21 cellular contexts compared by ENCODE assay signal in the genomic region with DNA sequence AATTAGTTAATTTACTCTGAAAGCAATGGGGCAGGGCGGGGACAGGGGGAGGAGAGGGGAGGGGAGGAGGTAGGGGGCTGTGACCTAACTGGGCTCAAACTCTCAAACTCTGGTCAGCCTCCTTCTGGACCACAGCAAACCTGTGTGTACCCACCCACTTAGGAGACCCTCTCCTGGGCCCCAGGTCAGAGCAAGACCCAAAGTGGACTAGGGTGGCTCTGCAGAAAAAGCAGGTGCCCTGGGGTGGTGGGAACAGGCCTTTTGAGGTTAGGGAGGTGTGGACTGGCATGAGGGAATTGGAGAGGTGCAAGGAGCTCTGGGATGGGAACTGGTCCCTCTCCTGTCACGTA. TPM values are rescaled to one million over a fixed set of nuclear protein-coding genes. Genes with fewer than 3 reads are reported as not detected.
DNase-seq lines count a peak whose midpoint lies in the region; ATAC-seq, FAIRE-seq and TF ChIP-seq lines count a peak whose summit lies in the region.
"Had no signal": no experiment of that assay in that cellular context is flagged by ENCODE, and none has a peak within 500 bp of the region (broad histone marks: within the 10 kb centered on the region; RNA-seq: fewer than 3 reads in every experiment).

No MANE protein-coding gene starts in this region.

- no peak overlapping the region for H3K23ac ChIP-seq in mesendoderm (ENCODE audit: low read length)

- H2AK5ac ChIP-seq in mesendoderm (ENCODE audit: low read length): no peak overlapping the region

- 29% methylated on average over 2 of the region's 2 CpGs for WGBS in GM12878 (ENCODE audit: insufficient coverage, insufficient replicate concordance, low lambda C conversion rate, missing lambda C conversion rate)
- no CpG with 5 or more reads among the region's 2 CpGs for WGBS in mesendoderm (ENCODE audit: extremely low coverage, insufficient coverage, low lambda C conversion rate)

- no peak overlapping the region; the same call in 1 of the 2 replicates for H2AFZ ChIP-seq in GM12878 (ENCODE audit: control insufficient read depth, low read depth, low read length)

- H3K36me3 ChIP-seq in BLaER1: no peaks in the 10 kb centered on the region
- no peaks in the 10 kb centered on the region for H3K36me3 ChIP-seq in HUES48 (ENCODE audit: control insufficient read depth, insufficient read depth, low read length)
- no peaks in the 10 kb centered on the region for H3K36me3 ChIP-seq in GM12878 (ENCODE audit: control insufficient read depth in 2 of 2, insufficient read depth in 2 of 2, low read length in 1 of 2)
- H3K36me3 ChIP-seq in mesendoderm (ENCODE audit: control insufficient read depth, insufficient read depth, low read length): no peaks in the 10 kb centered on the region
- H3K36me3 ChIP-seq: WERI-Rb-1 had no signal

- no peak overlapping the region for H2BK120ac ChIP-seq in mesendoderm (ENCODE audit: low read depth, low read length)

- TF ChIP-seq CTCF in GM12878 (IDR thresholded peaks at IDR 0.05 in 2 of 3, conservative IDR thresholded peaks at IDR 0.05 in 1 of 3; ENCODE audit: control insufficient read depth in 2 of 3, extremely low read depth in 1 of 3, insufficient read depth in 1 of 3, low read depth in 3 of 3, low read length in 3 of 3): no peak

- BruUV-seq in GM12878 (replicated peaks; lab: Mats Ljungman, UMichigan): no TSS peak

- DNase-seq in GM12878 (ENCODE audit: low read depth, low spot score): no peak
- DNase-seq in mesendoderm: no peak
- DNase-seq in NCI-H128 (lab: John Stamatoyannopoulos, UW; ENCODE audit: unreplicated experiment): no peak
- DNase-seq in frontal cortex (ENCODE audit: low spot score in 2 of 2): no peak
- no peak for DNase-seq in NCI-H2029 treated with DMSO at 0.1 percent for 48 hours (lab: John Stamatoyannopoulos, UW)
- DNase-seq: activated CD4-positive, alpha-beta memory T cell treated with anti-CD3 and anti-CD28 coated beads, Interleukin-2, amount 10 ng/mL, durations not matched to agents 7 days and 5 days; activated T-cell treated with anti-CD3 and anti-CD28 coated beads, Interleukin-2, amount 50 U/mL, for 4 hours; cerebellar nuclear complex; DMS 273 treated with DMSO at 0.1 percent for 48 hours; foreskin melanocyte; natural killer cell; NCI-H1105 treated with DMSO at 0.1 percent for 48 hours; NCI-H2171 treated with DMSO at 0.1 percent for 48 hours; NCI-H774; T-helper 1 cell; WERI-Rb-1 had no signal

- H3K4ac ChIP-seq in mesendoderm (ENCODE audit: low read depth, low read length): no peak overlapping the region

- no peak overlapping the region for H3K56ac ChIP-seq in mesendoderm (ENCODE audit: low read length)

- no peak overlapping the region for H3K9ac ChIP-seq in BLaER1
- no peak overlapping the region for H3K9ac ChIP-seq in HUES48 (ENCODE audit: low read depth, low read length)
- no peak overlapping the region for H3K9ac ChIP-seq in GM12878 (ENCODE audit: control insufficient read depth, insufficient read depth, low read length)
- H3K9ac ChIP-seq in mesendoderm (ENCODE audit: low read length): peak overlapping the region; percentile 34
- H3K9ac ChIP-seq: KMS-11 had no signal

- no peak overlapping the region for H2BK5ac ChIP-seq in mesendoderm (ENCODE audit: low read length)

- CTCF ChIA-PET in GM12878 (lab: Yijun Ruan, JAX): interaction anchor here (0.7 to 12.9 kb wide), 16 partner anchors 9 to 468 kb away, joined by 3 to 264 read pairs (median 9); a partner anchor contains a TSS

- no peak for TF ChIP-seq POLR2A in GM12878 (IDR thresholded peaks at IDR 0.05; ENCODE audit: low read depth, low read length)

- no peak for TF ChIP-seq RAD21 in GM12878 (IDR thresholded peaks at IDR 0.05; ENCODE audit: insufficient read depth, low read depth, low read length)

- H3K4me3 ChIP-seq in BLaER1 (no peak overlapping the region), HUES48 (ENCODE audit: low read depth, low read length) (0 out of 2 replicates have a peak overlapping the region, but pooled peaks have one; percentile 36), GM12878 (no peak overlapping the region), mesendoderm (ENCODE audit: low read length) (no peak overlapping the region)

- H3K4me1 ChIP-seq in BLaER1 (peaks cover 92% of the 10 kb centered on the region), HUES48 (ENCODE audit: control insufficient read depth, insufficient read depth, low read length) (peaks cover 28% of the 10 kb centered on the region), GM12878 (ENCODE audit: control insufficient read depth, insufficient read depth, low read length) (peaks cover 60% of the 10 kb centered on the region), mesendoderm (ENCODE audit: control insufficient read depth, low read depth, low read length) (peaks cover 4% of the 10 kb centered on the region)

- no peak overlapping the region for H2BK15ac ChIP-seq in mesendoderm (replicated peaks; ENCODE audit: low read depth)

- H3K79me2 ChIP-seq in GM12878 (ENCODE audit: control insufficient read depth, insufficient read depth, low read length) (peaks cover 13% of the 10 kb centered on the region), mesendoderm (ENCODE audit: control insufficient read depth, insufficient read depth, low read length) (no peaks in the 10 kb centered on the region)

- RAD21 ChIA-PET in GM12878 (lab: Charles Lee; ENCODE audit: unreplicated experiment): interaction anchor here (0.7 to 11.0 kb wide), 9 partner anchors 9 to 355 kb away, joined by 3 to 179 read pairs (median 6); a partner anchor contains a TSS

- H4K8ac ChIP-seq in mesendoderm (ENCODE audit: low read depth, low read length): no peak overlapping the region

- SMC1A ChIA-PET in GM12878 (lab: Charles Lee; ENCODE audit: uncharacterized antibody, unreplicated experiment): interaction anchor here (0.5 to 5.5 kb wide), 9 partner anchors 14 to 446 kb away, joined by 3 to 50 read pairs (median 6); a partner anchor contains a TSS

- POLR2A ChIA-PET in GM12878 (lab: Charles Lee): interaction anchor here (0.6 to 11.0 kb wide), 9 partner anchors 9 to 447 kb away, joined by 3 to 97 read pairs (median 5); a partner anchor contains a TSS

- H3K27me3 ChIP-seq in BLaER1 (no peaks in the 10 kb centered on the region), HUES48 (ENCODE audit: control insufficient read depth, insufficient read depth, low read length) (no peaks in the 10 kb centered on the region), GM12878 (replicated peaks in 1 of 2; ENCODE audit: control insufficient read depth in 2 of 2, insufficient read depth in 2 of 2, low read length in 1 of 2) (no peaks in the 10 kb centered on the region), mesendoderm (ENCODE audit: insufficient read depth, low read length, poor library complexity) (no peaks in the 10 kb centered on the region)

- H3K18ac ChIP-seq in mesendoderm (ENCODE audit: low read length): no peak overlapping the region

- no peak for ATAC-seq in GM12878
- no peak for ATAC-seq in GM21576 (IDR thresholded peaks at IDR 0.05; ENCODE audit: unreplicated experiment)
- ATAC-seq: activated T-cell treated with anti-CD3 and anti-CD28 coated beads, Interleukin-2, amount 50 U/mL, for 4 hours; natural killer cell had no signal

- TF ChIP-seq EP300 in GM12878 (IDR thresholded peaks at IDR 0.05; ENCODE audit: borderline replicate concordance in 1 of 2, control insufficient read depth in 1 of 2, low read depth in 2 of 2, low read length in 2 of 2): no peak

- in situ Hi-C loops in GM12878 (cut with MboI): loop anchor here (5.0 kb wide), 2 partner anchors 354 to 409 kb away; no protein-coding TSS in a partner anchor

- no peaks in the 10 kb centered on the region for H3K79me1 ChIP-seq in mesendoderm (ENCODE audit: low read length)

- intact Hi-C loops in GM12878 (cut with micrococcal nuclease; ENCODE audit: unreplicated experiment): loop anchor here (10.0 kb wide), 1 partner anchor 621 kb away; a partner anchor contains a TSS

- no peaks in the 10 kb centered on the region for H3K9me3 ChIP-seq in BLaER1
- no peaks in the 10 kb centered on the region for H3K9me3 ChIP-seq in HUES48 (ENCODE audit: control insufficient read depth, insufficient read depth, low read length)
- no peaks in the 10 kb centered on the region for H3K9me3 ChIP-seq in GM12878 (replicated peaks; ENCODE audit: control insufficient read depth, insufficient read depth, low read length)

- no peaks in the 10 kb centered on the region for H4K20me1 ChIP-seq in BLaER1
- no peaks in the 10 kb centered on the region for H4K20me1 ChIP-seq in GM12878 (ENCODE audit: control insufficient read depth, insufficient read depth)

- peak overlapping the region; percentile 93 for H3K4me2 ChIP-seq in BLaER1
- H3K4me2 ChIP-seq in GM12878 (ENCODE audit: control insufficient read depth, insufficient read depth): peak overlapping the region; percentile 79; the same call in 1 of the 2 replicates
- H3K4me2 ChIP-seq in mesendoderm (ENCODE audit: low read length): no peak overlapping the region
- H3K4me2 ChIP-seq: KMS-11 had no signal

- FAIRE-seq in GM12878 (lab: Jason Lieb, UNC) (no peak), frontal cortex (lab: Jason Lieb, UNC) (no peak)
- FAIRE-seq: endometrium had no signal

- no peak overlapping the region for H4K5ac ChIP-seq in mesendoderm (ENCODE audit: low read length)

- no peak overlapping the region; the same call in 1 of the 2 replicates for H3K27ac ChIP-seq in BLaER1
- no peak overlapping the region for H3K27ac ChIP-seq in HUES48 (ENCODE audit: low read depth, low read length)
- H3K27ac ChIP-seq in GM12878 (ENCODE audit: control insufficient read depth, insufficient read depth): no peak overlapping the region; the same call in 1 of the 2 replicates
- no peak overlapping the region for H3K27ac ChIP-seq in mesendoderm (ENCODE audit: low read depth, low read length)
- H3K27ac ChIP-seq: KMS-11, WERI-Rb-1 had no signal

RNA-seq across cellular contexts. Expression of a gene that starts 51.3 kb away (rescaled TPM):
- total RNA-seq in GM12878 (2013; cell fraction: nucleolus; rRNA removed): 26.2 and 26.4 TPM in 2 replicates
- total RNA-seq in GM12878 (2014; rRNA removed) (107 and 109 TPM in 2 replicates), GM12878 (2014; rRNA removed; fragmentation: Illumina TruSeq; extraction: Trizol) (74.9 and 80.5 TPM in 2 replicates), GM12878 (2021) (85.9 and 91.1 TPM in 2 replicates), frontal cortex (41.2 TPM)
- 45.9 TPM for polyA plus RNA-seq in GM12878 (2011; ENCODE audit: low read depth)
- polyA plus RNA-seq in GM12878 (2011; rRNA removed) (91.6 and 128 TPM in 2 replicates), GM12878 (2014; fragmentation: Illumina TruSeq; extraction: Trizol) (68.1 and 87.4 TPM in 2 replicates), GM12878 (2014; fragmentation: Nextera tagmentation; extraction: Ambion mirVana) (100 to 1,000 TPM; 291 to 294 TPM), GM12878 (2014; rRNA removed) (117 and 145 TPM in 2 replicates), GM12878 (2016; fragmentation: Nextera tagmentation; extraction: Ambion mirVana) (100 to 1,000 TPM; 170 to 193 TPM)
- polyA plus RNA-seq in GM12878 (2011; cell fraction: cytosol; rRNA removed): 127 and 146 TPM in 2 replicates
- 48.1 and 49.3 TPM in 2 replicates for polyA plus RNA-seq in GM12878 (2011; cell fraction: nucleus; rRNA removed)
- 68.0 and 83.2 TPM in 2 replicates for polyA plus RNA-seq in GM12878 (2012)
- polyA minus RNA-seq in GM12878 (2011; rRNA and poly(A)+ RNA removed): 21.9 and 36.1 TPM in 2 replicates
- 16.8 and 17.4 TPM in 2 replicates for polyA minus RNA-seq in GM12878 (2011; cell fraction: cytosol; rRNA and poly(A)+ RNA removed)
- polyA minus RNA-seq in GM12878 (2011; cell fraction: nucleus; rRNA and poly(A)+ RNA removed): 7.9 and 9.6 TPM in 2 replicates
- polyA plus RNA-seq in mesendoderm (2013, experiment 1 of 2): 90.4 TPM
- polyA plus RNA-seq in mesendoderm (2013, experiment 2 of 2): 90.0 TPM

RNA-seq across cellular contexts. Expression of a gene that starts 51.4 kb away (rescaled TPM):
- 27.1 and 27.5 TPM in 2 replicates for total RNA-seq in GM12878 (2013; cell fraction: nucleolus; rRNA removed)
- total RNA-seq in GM12878 (2014; rRNA removed) (7.1 and 7.5 TPM in 2 replicates), GM12878 (2014; rRNA removed; fragmentation: Illumina TruSeq; extraction: Trizol) (4.0 and 4.1 TPM in 2 replicates), GM12878 (2021) (12.8 and 14.8 TPM in 2 replicates), frontal cortex (35.5 TPM)
- 5.4 TPM for polyA plus RNA-seq in GM12878 (2011; ENCODE audit: low read depth)
- polyA plus RNA-seq in GM12878 (2011; rRNA removed) (9.2 and 15.0 TPM in 2 replicates), GM12878 (2014; fragmentation: Illumina TruSeq; extraction: Trizol) (7.4 and 9.5 TPM in 2 replicates), GM12878 (2014; fragmentation: Nextera tagmentation; extraction: Ambion mirVana) (under 1 TPM in 1 of 2 experiments, not detected in 1; 0.09 TPM), GM12878 (2014; rRNA removed) (9.5 and 10.2 TPM in 2 replicates), GM12878 (2016; fragmentation: Nextera tagmentation; extraction: Ambion mirVana) (1 to 10 TPM; 4.3 to 5.1 TPM)
- 21.7 and 22.5 TPM in 2 replicates for polyA plus RNA-seq in GM12878 (2011; cell fraction: cytosol; rRNA removed)
- polyA plus RNA-seq in GM12878 (2011; cell fraction: nucleus; rRNA removed): 54.7 and 59.6 TPM in 2 replicates
- 8.2 and 11.7 TPM in 2 replicates for polyA plus RNA-seq in GM12878 (2012)
- 36.4 and 36.7 TPM in 2 replicates for polyA minus RNA-seq in GM12878 (2011; rRNA and poly(A)+ RNA removed)
- 9.3 and 13.2 TPM in 2 replicates for polyA minus RNA-seq in GM12878 (2011; cell fraction: cytosol; rRNA and poly(A)+ RNA removed)
- polyA minus RNA-seq in GM12878 (2011; cell fraction: nucleus; rRNA and poly(A)+ RNA removed): 8.3 and 15.1 TPM in 2 replicates
- polyA plus RNA-seq in mesendoderm (2013, experiment 1 of 2): 17.8 TPM
- 17.9 TPM for polyA plus RNA-seq in mesendoderm (2013, experiment 2 of 2)
